12 cellular contexts compared by ENCODE assay signal in genomic region chr17:82590881-82591539, GRCh38. TPM values are rescaled to one million over a fixed set of nuclear protein-coding genes. Genes with fewer than 3 reads are reported as not detected.
DNase-seq lines count a peak whose midpoint lies in the region; ATAC-seq and TF ChIP-seq lines count a peak whose summit lies in the region.
"Had no signal": no experiment of that assay in that cellular context is flagged by ENCODE, and none has a peak within 500 bp of the region (broad histone marks: within the 10 kb centered on the region; RNA-seq: fewer than 3 reads in every experiment).

No MANE protein-coding gene starts in this region.

- peak overlapping the region; percentile 31 for H4K8ac ChIP-seq in neuronal stem cell (ENCODE audit: low read depth, low read length)

- peak overlapping the region; percentile 37 for H3K23ac ChIP-seq in neuronal stem cell (ENCODE audit: low read depth, low read length, poor library complexity)

- in situ Hi-C loops in HAP-1 (cut with MboI; ENCODE audit: low sequenced_read_pairs) = no loop called here

- H3K4me2 ChIP-seq in Loucy (ENCODE audit: low read depth, low read length, poor library complexity, severe bottlenecking) = peak overlapping the region; percentile 98
- H3K4me2 ChIP-seq in neuronal stem cell (ENCODE audit: insufficient read depth, low read length, poor library complexity, severe bottlenecking) = no peak overlapping the region
- no peak overlapping the region for H3K4me2 ChIP-seq in MM.1S (ENCODE audit: low read depth, low read length)

- ATAC-seq in HG02759 (IDR thresholded peaks at IDR 0.05; ENCODE audit: unreplicated experiment) = no peak

- no peaks in the 10 kb centered on the region for H3K9me2 ChIP-seq in Loucy (replicated peaks; ENCODE audit: low read depth, low read length)
- no peaks in the 10 kb centered on the region for H3K9me2 ChIP-seq in MM.1S (replicated peaks; ENCODE audit: insufficient read depth, low read length)

- no TSS peak for BruUV-seq in A673 (replicated peaks; lab: Mats Ljungman, UMichigan)

- peaks cover 9% of the 10 kb centered on the region for H3K79me1 ChIP-seq in neuronal stem cell (ENCODE audit: low read depth, low read length)

- peaks cover 28% of the 10 kb centered on the region for H3F3A ChIP-seq in Loucy (ENCODE audit: low read depth)
- peaks cover 26% of the 10 kb centered on the region for H3F3A ChIP-seq in MM.1S (ENCODE audit: insufficient read depth, low read length)

- H4K20me1 ChIP-seq in Loucy (ENCODE audit: insufficient read depth, low read length, poor library complexity, severe bottlenecking) = no peaks in the 10 kb centered on the region
- H4K20me1 ChIP-seq in MM.1S (ENCODE audit: insufficient read depth, low read length) = no peaks in the 10 kb centered on the region

- peaks cover 51% of the 10 kb centered on the region for H3K36me3 Mint-ChIP-seq in endodermal cell (ENCODE audit: low read depth)

- H3K4me3 Mint-ChIP-seq in endodermal cell = no peak overlapping the region

- WGBS in endodermal cell (ENCODE audit: insufficient coverage in 1 of 2, insufficient read length in 1 of 2), 2 experiments = 95% methylated on average over 9 to 17 of the region's 17 CpGs
- WGBS in neuronal stem cell (ENCODE audit: extremely low coverage in 2 of 2, insufficient read length in 2 of 2, insufficient replicate concordance in 1 of 2), 2 donors = no CpG with 5 or more reads among the region's 17 CpGs

- H3K27ac Mint-ChIP-seq in endodermal cell = no peak overlapping the region

- H3K27ac ChIP-seq in A673 (ENCODE audit: low read depth, low read length, poor library complexity, severe bottlenecking) (peak overlapping the region; percentile 84), endodermal cell (ENCODE audit: low read depth, low read length) (peak overlapping the region; percentile 57), neuronal stem cell (replicated peaks; ENCODE audit: low read length) (no peak overlapping the region), MM.1S (ENCODE audit: low read length) (no peak overlapping the region)

- H3K18ac ChIP-seq in neuronal stem cell (ENCODE audit: low read length) = no peak overlapping the region

- DNase-seq in A673 (ENCODE audit: low spot score) (no peak), endodermal cell (no peak), neuronal stem cell (ENCODE audit: low spot score) (no peak), HCEC 1CT (no peak), MM.1S (no peak), HAP-1 (ENCODE audit: low spot score in 2 of 2) (no peak)
- DNase-seq: amniotic stem cell; mesenchymal stem cell; NCI-H774; stimulated activated naive CD4-positive, alpha-beta T cell treated with Interleukin-2 at 50 U/mL for 16 hours had no signal

- no peak overlapping the region for H2BK120ac ChIP-seq in neuronal stem cell (ENCODE audit: low read depth, low read length)

- H3K9ac ChIP-seq in Loucy (ENCODE audit: low read depth, low read length, poor library complexity, severe bottlenecking) (peak overlapping the region; percentile 75), endodermal cell (ENCODE audit: extremely low read depth, low read length, poor library complexity, severe bottlenecking) (no peak overlapping the region), neuronal stem cell (ENCODE audit: low read depth, low read length, poor library complexity) (peak overlapping the region; percentile 53), MM.1S (ENCODE audit: low read length) (no peak overlapping the region)

- H3K4me1 Mint-ChIP-seq in endodermal cell = no peaks in the 10 kb centered on the region

- H3K36me3 ChIP-seq in A673 (ENCODE audit: insufficient read depth, low read length, poor library complexity, severe bottlenecking) (peaks cover 35% of the 10 kb centered on the region), Loucy (ENCODE audit: insufficient read depth, low read length) (peaks cover 32% of the 10 kb centered on the region), endodermal cell (ENCODE audit: control insufficient read depth, insufficient read depth, low read length) (peaks cover 39% of the 10 kb centered on the region), neuronal stem cell (replicated peaks in 1 of 2; ENCODE audit: control insufficient read depth in 2 of 2, insufficient read depth in 2 of 2, low read length in 2 of 2) (peaks cover 30 to 87% of the 10 kb centered on the region in 2 donors), MM.1S (replicated peaks; ENCODE audit: insufficient read depth, low read length) (no peaks in the 10 kb centered on the region), HAP-1 (replicated peaks) (peaks cover 52% of the 10 kb centered on the region)

- H3K27me3 Mint-ChIP-seq in endodermal cell (ENCODE audit: insufficient read depth) = no peaks in the 10 kb centered on the region

- no peak overlapping the region for H2BK12ac ChIP-seq in neuronal stem cell (ENCODE audit: low read length)

- H3K4me1 ChIP-seq in A673 (ENCODE audit: insufficient read depth, low read length, poor library complexity, severe bottlenecking) (peaks cover 11% of the 10 kb centered on the region), Loucy (ENCODE audit: insufficient read depth, low read length, poor library complexity, severe bottlenecking) (peaks cover 47% of the 10 kb centered on the region), endodermal cell (ENCODE audit: control insufficient read depth, insufficient read depth, low read length) (no peaks in the 10 kb centered on the region), neuronal stem cell (ENCODE audit: control insufficient read depth in 2 of 2, insufficient read depth in 1 of 2, low read depth in 1 of 2, low read length in 2 of 2) (peaks cover 6 to 7% of the 10 kb centered on the region in 2 donors), MM.1S (ENCODE audit: low read length) (no peaks in the 10 kb centered on the region), HAP-1 (peaks cover 4% of the 10 kb centered on the region)

- H2BK15ac ChIP-seq in neuronal stem cell (ENCODE audit: low read length) = no peak overlapping the region

- H2AK5ac ChIP-seq in neuronal stem cell (ENCODE audit: low read depth, low read length) = no peak overlapping the region

- intact Hi-C loops in A673 (cut with micrococcal nuclease; ENCODE audit: unreplicated experiment) = no loop called here

- no peak overlapping the region for H4K91ac ChIP-seq in neuronal stem cell (ENCODE audit: low read depth, low read length, poor library complexity)

- no peak overlapping the region for H3K4ac ChIP-seq in neuronal stem cell (ENCODE audit: low read length)

- H3K9me3 Mint-ChIP-seq in endodermal cell = no peaks in the 10 kb centered on the region

- H2BK5ac ChIP-seq in neuronal stem cell (ENCODE audit: low read length) = no peak overlapping the region

- H2AFZ ChIP-seq in Loucy (ENCODE audit: low read length) = no peak overlapping the region
- no peak overlapping the region for H2AFZ ChIP-seq in neuronal stem cell (ENCODE audit: low read length)
- H2AFZ ChIP-seq in MM.1S (ENCODE audit: low read length) = no peak overlapping the region

- H3K27me3 ChIP-seq in A673 (replicated peaks; ENCODE audit: insufficient read depth, low read depth, low read length, poor library complexity) (no peaks in the 10 kb centered on the region), Loucy (ENCODE audit: insufficient read depth, low read length, poor library complexity, severe bottlenecking) (no peaks in the 10 kb centered on the region), endodermal cell (ENCODE audit: control insufficient read depth, insufficient read depth, low read length, poor library complexity, severe bottlenecking) (no peaks in the 10 kb centered on the region), neuronal stem cell (ENCODE audit: control insufficient read depth in 3 of 3, insufficient read depth in 3 of 3, low read depth in 1 of 3, low read length in 3 of 3) (no peaks in the 10 kb centered on the region), MM.1S (replicated peaks; ENCODE audit: insufficient read depth, low read length) (no peaks in the 10 kb centered on the region), HAP-1 (ENCODE audit: low read depth) (no peaks in the 10 kb centered on the region)

- H3K4me3 ChIP-seq in A673 (ENCODE audit: low read depth, low read length, poor library complexity, severe bottlenecking) = no peak overlapping the region
- peak overlapping the region; percentile 47 for H3K4me3 ChIP-seq in Loucy (ENCODE audit: low read length, poor library complexity, severe bottlenecking)
- no peak overlapping the region for H3K4me3 ChIP-seq in endodermal cell (ENCODE audit: low read length)
- peak overlapping the region in 1 of 2 donors; percentile 53 for H3K4me3 ChIP-seq in neuronal stem cell (ENCODE audit: low read length in 2 of 2)
- H3K4me3 ChIP-seq in MM.1S (ENCODE audit: low read length) = no peak overlapping the region
- no peak overlapping the region for H3K4me3 ChIP-seq in HAP-1

- H3K14ac ChIP-seq in neuronal stem cell (ENCODE audit: low read length) = no peak overlapping the region

- TF ChIP-seq CTCF in A673 (conservative IDR thresholded peaks at IDR 0.05; ENCODE audit: low read depth, low read length) (no peak), Loucy (conservative IDR thresholded peaks at IDR 0.05; ENCODE audit: low read length) (no peak), endodermal cell (conservative IDR thresholded peaks at IDR 0.05) (no peak), MM.1S (IDR thresholded peaks at IDR 0.05; ENCODE audit: low read length) (no peak)

- no peaks in the 10 kb centered on the region for H3K9me3 ChIP-seq in A673 (ENCODE audit: low read depth, low read length, poor library complexity, severe bottlenecking)
- H3K9me3 ChIP-seq in Loucy (ENCODE audit: insufficient read depth, low read depth, low read length) = no peaks in the 10 kb centered on the region
- H3K9me3 ChIP-seq in endodermal cell (ENCODE audit: control insufficient read depth, low read length) = no peaks in the 10 kb centered on the region
- peaks cover 0 to 2% of the 10 kb centered on the region in 2 donors for H3K9me3 ChIP-seq in neuronal stem cell (replicated peaks in 1 of 2; ENCODE audit: control insufficient read depth in 2 of 2, insufficient read depth in 1 of 2, low read depth in 1 of 2, low read length in 2 of 2)
- H3K9me3 ChIP-seq in MM.1S (replicated peaks; ENCODE audit: insufficient read depth, low read length) = no peaks in the 10 kb centered on the region
- H3K9me3 ChIP-seq in HAP-1 = no peaks in the 10 kb centered on the region

- CTCF ChIA-PET in A673 (lab: Charles Lee) = no interaction called here

- H3K79me2 ChIP-seq in Loucy (ENCODE audit: insufficient read depth, low read length) = peaks cover 22% of the 10 kb centered on the region
- peaks cover 25% of the 10 kb centered on the region for H3K79me2 ChIP-seq in MM.1S (ENCODE audit: low read length)

- POLR2A ChIA-PET in A673 (lab: Charles Lee; ENCODE audit: low non-redundant PET) = no interaction called here

RNA-seq across cellular contexts. Expression of gene WDR45B, which starts 57.2 kb away (rescaled TPM):
- 69.9 and 73.0 TPM in 2 replicates for total RNA-seq in A673 (2021)
- total RNA-seq in endodermal cell = 10 to 100 TPM; 75.3 to 79.1 TPM
- polyA plus RNA-seq in endodermal cell (2013, experiment 1 of 2) = 79.0 TPM
- polyA plus RNA-seq in endodermal cell (2013, experiment 2 of 2) = 79.4 TPM
- 67.8 TPM for polyA plus RNA-seq in neuronal stem cell (2013, experiment 1 of 2)
- 69.8 TPM for polyA plus RNA-seq in neuronal stem cell (2013, experiment 2 of 2)

Comparison
In these comparisons a context has a peak if more than half of its experiments do, and no peak if none do; other contexts are left out.
1. H3K27ac ChIP-seq: peak in A673 (single experiment) and endodermal cell (single experiment); none in neuronal stem cell (single experiment) and MM.1S (single experiment).
2. H3K9ac ChIP-seq: peak in Loucy (single experiment) and neuronal stem cell (single experiment); none in endodermal cell (single experiment) and MM.1S (single experiment).